19 cellular contexts compared by ENCODE assay signal in the genomic region with DNA sequence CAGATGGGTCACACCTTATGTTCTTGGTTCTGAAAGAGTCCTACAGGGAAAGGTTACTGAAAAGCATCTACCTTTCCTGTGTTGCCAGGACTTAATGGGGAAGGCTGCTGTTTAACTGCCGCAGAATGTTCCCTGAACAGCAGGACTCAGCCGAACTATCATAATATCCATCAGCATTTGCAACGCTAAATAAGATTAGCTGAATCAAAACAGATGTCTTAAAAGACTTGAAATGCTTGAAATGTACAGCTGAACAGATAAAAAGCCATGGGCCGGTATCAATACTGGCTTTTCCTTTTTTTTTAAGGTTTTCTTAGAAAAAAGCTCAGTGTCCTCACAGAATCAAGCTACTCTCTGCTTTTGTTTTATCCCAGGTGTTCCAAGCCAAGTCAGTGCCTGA. TPM values are rescaled to one million over a fixed set of nuclear protein-coding genes. Genes with fewer than 3 reads are reported as not detected.
"Had no signal": no experiment of that assay in that cellular context is flagged by ENCODE, and none has a peak within 500 bp of the region (broad histone marks: within the 10 kb centered on the region; RNA-seq: fewer than 3 reads in every experiment).

No MANE protein-coding gene starts in this region.

- H3K27me3 ChIP-seq: esophagus muscularis mucosa, gastrocnemius medialis, heart right ventricle, ovary, right atrium auricular region, thyroid gland, upper lobe of left lung, uterus had no signal

- H3K27me3 Mint-ChIP-seq: naive thymus-derived CD4-positive, alpha-beta T cell had no signal

- H3K27ac Mint-ChIP-seq: nephron progenitor cell had no signal

- H3K4me1 ChIP-seq: gastrocnemius medialis, right atrium auricular region, uterus had no signal

- ATAC-seq: gastrocnemius medialis; heart right ventricle; naive thymus-derived CD4-positive, alpha-beta T cell had no signal

- H3K4me1 Mint-ChIP-seq: nephron progenitor cell had no signal

- H3K4me3 ChIP-seq: esophagus muscularis mucosa, gastrocnemius medialis, heart right ventricle, ovary, right atrium auricular region, thyroid gland, upper lobe of left lung, uterus had no signal

- DNase-seq: effector memory CD4-positive, alpha-beta T cell; gastrocnemius medialis; heart right ventricle; hypothalamus; kidney glomerular epithelial cell; mesendoderm; naive thymus-derived CD4-positive, alpha-beta T cell; nephron progenitor cell; ovary; small intestine; stimulated activated CD4-positive, alpha-beta T cell treated with anti-CD3 and anti-CD28 coated beads, Interleukin-12 subunit alpha, Interleukin-12 subunit beta, amount 100 ng/mL, for 4 hours; stimulated activated naive CD4-positive, alpha-beta T cell treated with Interleukin-2 at 50 U/mL for 16 hours; thyroid gland; upper lobe of left lung; uterus had no signal

- H3K9me3 Mint-ChIP-seq: naive thymus-derived CD4-positive, alpha-beta T cell; nephron progenitor cell had no signal

- H3K4me3 Mint-ChIP-seq: naive thymus-derived CD4-positive, alpha-beta T cell; nephron progenitor cell had no signal

- H3K9me3 ChIP-seq: esophagus muscularis mucosa, gastrocnemius medialis, heart right ventricle, ovary, right atrium auricular region, thyroid gland, upper lobe of left lung, uterus had no signal

- H3K27ac ChIP-seq: epithelial cell of prostate, esophagus muscularis mucosa, gastrocnemius medialis, heart right ventricle, ovary, right atrium auricular region, thyroid gland, upper lobe of left lung, uterus had no signal

- H3K36me3 ChIP-seq: ovary, uterus had no signal

RNA-seq across cellular contexts. Expression of a gene that starts 51.0 kb away (rescaled TPM):
- total RNA-seq: mononuclear cell; naive thymus-derived CD4-positive, alpha-beta T cell had no signal
